19 cellular contexts compared by ENCODE assay signal in genomic region chr7:155581107-155581830, GRCh38. TPM values are rescaled to one million over a fixed set of nuclear protein-coding genes. Genes with fewer than 3 reads are reported as not detected.
DNase-seq lines count a peak whose midpoint lies in the region; ATAC-seq and TF ChIP-seq lines count a peak whose summit lies in the region.
"Had no signal": no experiment of that assay in that cellular context is flagged by ENCODE, and none has a peak within 500 bp of the region (broad histone marks: within the 10 kb centered on the region; RNA-seq: fewer than 3 reads in every experiment).

No MANE protein-coding gene starts in this region.

- H3K23ac ChIP-seq in neuronal stem cell (ENCODE audit: low read depth, low read length, poor library complexity), result peak overlapping the region; percentile 20

- H3K4me2 ChIP-seq in GM23338, result no peak overlapping the region
- no peak overlapping the region for H3K4me2 ChIP-seq in neuronal stem cell (ENCODE audit: insufficient read depth, low read length, poor library complexity, severe bottlenecking)
- H3K4me2 ChIP-seq: PC-9 had no signal

- H3K27ac ChIP-seq in GM23338 (ENCODE audit: low read depth) (no peak overlapping the region), neuronal stem cell (replicated peaks; ENCODE audit: low read length) (no peak overlapping the region)
- H3K27ac ChIP-seq: PC-9, SK-N-MC had no signal

- no peaks in the 10 kb centered on the region for H3K36me3 Mint-ChIP-seq in GM23338 (ENCODE audit: low read depth)
- no peaks in the 10 kb centered on the region for H3K36me3 Mint-ChIP-seq in chondrocyte (ENCODE audit: low read depth)

- H3K4me1 Mint-ChIP-seq in GM23338 (peaks cover 5% of the 10 kb centered on the region), chondrocyte (ENCODE audit: low read depth) (peaks cover 9% of the 10 kb centered on the region)

- H3K4ac ChIP-seq in neuronal stem cell (ENCODE audit: low read length), result no peak overlapping the region

- H2BK120ac ChIP-seq in neuronal stem cell (ENCODE audit: low read depth, low read length), result no peak overlapping the region

- no peak for TF ChIP-seq CTCF in GM23338 (conservative IDR thresholded peaks at IDR 0.05; ENCODE audit: low read depth in 2 of 2)
- no peak for TF ChIP-seq CTCF in chondrocyte (IDR thresholded peaks at IDR 0.05)

- H4K20me1 ChIP-seq in GM23338 (replicated peaks; ENCODE audit: insufficient read depth), result no peaks in the 10 kb centered on the region

- H3K4me3 Mint-ChIP-seq in GM23338 (no peak overlapping the region), chondrocyte (ENCODE audit: unreplicated experiment) (no peak overlapping the region)

- H3K79me1 ChIP-seq in neuronal stem cell (ENCODE audit: low read depth, low read length), result no peaks in the 10 kb centered on the region

- no peak overlapping the region for H2BK15ac ChIP-seq in neuronal stem cell (ENCODE audit: low read length)

- H3F3A ChIP-seq in GM23338 (replicated peaks; ENCODE audit: low read depth), result no peaks in the 10 kb centered on the region

- no peak overlapping the region for H3K9ac ChIP-seq in neuronal stem cell (ENCODE audit: low read depth, low read length, poor library complexity)

- H3K18ac ChIP-seq in neuronal stem cell (ENCODE audit: low read length), result peak overlapping the region; percentile 37

- H3K9me2 ChIP-seq in GM23338 (ENCODE audit: insufficient read depth), result no peaks in the 10 kb centered on the region

- no peaks in the 10 kb centered on the region for H3K9me3 Mint-ChIP-seq in GM23338
- no peaks in the 10 kb centered on the region for H3K9me3 Mint-ChIP-seq in chondrocyte (ENCODE audit: low read depth)

- DNase-seq in GM23338 (ENCODE audit: low spot score), result no peak
- DNase-seq in LoVo (ENCODE audit: low spot score), result peak; percentile 35
- peak; percentile 57 for DNase-seq in chondrocyte (ENCODE audit: low spot score)
- no peak for DNase-seq in neuronal stem cell (ENCODE audit: low spot score)
- DNase-seq in SKM-1 treated with dmso at 0.1 percent for 144 hours (lab: John Stamatoyannopoulos, UW; ENCODE audit: unreplicated experiment), result no peak
- no peak for DNase-seq in medulla oblongata (ENCODE audit: extremely low spot score)
- DNase-seq in midbrain (lab: John Stamatoyannopoulos, UW), result no peak
- DNase-seq: AML-193, Caco-2, DMS153, EL, NCI-H1436, NCI-H2029 treated with DMSO at 0.1 percent for 48 hours, NCI-H748 treated with DMSO at 0.1 percent for 48 hours, PC-9 had no signal

- no peak overlapping the region for H2BK12ac ChIP-seq in neuronal stem cell (ENCODE audit: low read length)

- H3K27me3 ChIP-seq in GM23338 (ENCODE audit: insufficient read depth) (no peaks in the 10 kb centered on the region), neuronal stem cell (ENCODE audit: control insufficient read depth in 3 of 3, insufficient read depth in 3 of 3, low read depth in 1 of 3, low read length in 3 of 3) (peaks cover 0 to 37% (median 0%) of the 10 kb centered on the region in 3 experiments)

- ATAC-seq in GM23338 (peak; percentile 61), HG03521 (IDR thresholded peaks at IDR 0.05; ENCODE audit: unreplicated experiment) (no peak)
- ATAC-seq: K562 had no signal

- H3K36me3 ChIP-seq in GM23338 (ENCODE audit: insufficient read depth) (no peaks in the 10 kb centered on the region), neuronal stem cell (replicated peaks in 1 of 2; ENCODE audit: control insufficient read depth in 2 of 2, insufficient read depth in 2 of 2, low read length in 2 of 2) (no peaks in the 10 kb centered on the region)

- peak overlapping the region; percentile 22 for H2AK5ac ChIP-seq in neuronal stem cell (ENCODE audit: low read depth, low read length)

- no peak overlapping the region for H4K8ac ChIP-seq in neuronal stem cell (ENCODE audit: low read depth, low read length)

- H3K4me1 ChIP-seq in GM23338 (ENCODE audit: insufficient read depth) (no peaks in the 10 kb centered on the region), neuronal stem cell (ENCODE audit: control insufficient read depth in 2 of 2, insufficient read depth in 1 of 2, low read depth in 1 of 2, low read length in 2 of 2) (peaks cover 0 to 4% of the 10 kb centered on the region in 2 donors)
- H3K4me1 ChIP-seq: Caco-2 had no signal

- H2AFZ ChIP-seq in GM23338 (no peak overlapping the region), neuronal stem cell (ENCODE audit: low read length) (no peak overlapping the region)
- H2AFZ ChIP-seq: PC-9 had no signal

- H3K79me2 ChIP-seq in GM23338 (replicated peaks; ENCODE audit: insufficient read depth), result no peaks in the 10 kb centered on the region

- H4K91ac ChIP-seq in neuronal stem cell (ENCODE audit: low read depth, low read length, poor library complexity), result no peak overlapping the region

- no peak overlapping the region for H3K27ac Mint-ChIP-seq in GM23338
- no peak overlapping the region for H3K27ac Mint-ChIP-seq in chondrocyte (ENCODE audit: unreplicated experiment)

- no peak overlapping the region for H3K14ac ChIP-seq in neuronal stem cell (ENCODE audit: low read length)

- H3K4me3 ChIP-seq in GM23338, result no peak overlapping the region
- no peak overlapping the region for H3K4me3 ChIP-seq in neuronal stem cell (ENCODE audit: low read length in 2 of 2)
- H3K4me3 ChIP-seq: K562, PC-9, SK-N-MC had no signal

- no peaks in the 10 kb centered on the region for H3K9me3 ChIP-seq in neuronal stem cell (replicated peaks in 1 of 2; ENCODE audit: control insufficient read depth in 2 of 2, insufficient read depth in 1 of 2, low read depth in 1 of 2, low read length in 2 of 2)
- H3K9me3 ChIP-seq: Caco-2 had no signal

- no CpG with 5 or more reads among the region's 11 CpGs for WGBS in neuronal stem cell (ENCODE audit: extremely low coverage in 2 of 2, insufficient read length in 2 of 2, insufficient replicate concordance in 1 of 2), 2 donors

- H2BK5ac ChIP-seq in neuronal stem cell (ENCODE audit: low read length), result no peak overlapping the region

- H3K27me3 Mint-ChIP-seq in GM23338 (ENCODE audit: insufficient read depth, low read depth, poor library complexity) (peaks cover 7% of the 10 kb centered on the region), chondrocyte (ENCODE audit: low read depth) (peaks cover 49% of the 10 kb centered on the region)

TF ChIP-seq in GM23338, 12 proteins besides CTCF, POLR2A, EP300 and RAD21 (continues in another document):
- TF ChIP-seq ZNF462 (CRISPR knock-in tag; IDR thresholded peaks at IDR 0.05), result no peak
- no peak for TF ChIP-seq EZH2 (IDR thresholded peaks at IDR 0.05; ENCODE audit: low read depth, unreplicated experiment)

RNA-seq across cellular contexts. Expression of gene CNPY1, which starts 34.9 kb away (rescaled TPM):
- 0.31 TPM in 1 of 2 replicates, not detected in the other for total RNA-seq in GM23338 (2014; rRNA removed; shearing (Covaris generic))
- not detected in 2 replicates for polyA plus RNA-seq in GM23338 (2016; fragmentation: Nextera tagmentation; extraction: Ambion mirVana)
- not detected in 3 replicates for total RNA-seq in chondrocyte
- not detected for polyA plus RNA-seq in neuronal stem cell (2013, experiment 1 of 2)
- polyA plus RNA-seq in neuronal stem cell (2013, experiment 2 of 2), result not detected
- total RNA-seq: Caco-2, K562, NCI-H460, PC-9 had no signal
- polyA plus RNA-seq: K562 had no signal

Comparison
In these comparisons a context has a peak if more than half of its experiments do, and no peak if none do; other contexts are left out.
1. DNase-seq: peak in LoVo (single experiment) and chondrocyte (single experiment); none in GM23338 (single experiment), neuronal stem cell (single experiment), SKM-1 treated with dmso at 0.1 percent for 144 hours (single experiment), medulla oblongata (single experiment) and midbrain (single experiment).